8 cellular contexts compared by ENCODE assay signal in the genomic region with DNA sequence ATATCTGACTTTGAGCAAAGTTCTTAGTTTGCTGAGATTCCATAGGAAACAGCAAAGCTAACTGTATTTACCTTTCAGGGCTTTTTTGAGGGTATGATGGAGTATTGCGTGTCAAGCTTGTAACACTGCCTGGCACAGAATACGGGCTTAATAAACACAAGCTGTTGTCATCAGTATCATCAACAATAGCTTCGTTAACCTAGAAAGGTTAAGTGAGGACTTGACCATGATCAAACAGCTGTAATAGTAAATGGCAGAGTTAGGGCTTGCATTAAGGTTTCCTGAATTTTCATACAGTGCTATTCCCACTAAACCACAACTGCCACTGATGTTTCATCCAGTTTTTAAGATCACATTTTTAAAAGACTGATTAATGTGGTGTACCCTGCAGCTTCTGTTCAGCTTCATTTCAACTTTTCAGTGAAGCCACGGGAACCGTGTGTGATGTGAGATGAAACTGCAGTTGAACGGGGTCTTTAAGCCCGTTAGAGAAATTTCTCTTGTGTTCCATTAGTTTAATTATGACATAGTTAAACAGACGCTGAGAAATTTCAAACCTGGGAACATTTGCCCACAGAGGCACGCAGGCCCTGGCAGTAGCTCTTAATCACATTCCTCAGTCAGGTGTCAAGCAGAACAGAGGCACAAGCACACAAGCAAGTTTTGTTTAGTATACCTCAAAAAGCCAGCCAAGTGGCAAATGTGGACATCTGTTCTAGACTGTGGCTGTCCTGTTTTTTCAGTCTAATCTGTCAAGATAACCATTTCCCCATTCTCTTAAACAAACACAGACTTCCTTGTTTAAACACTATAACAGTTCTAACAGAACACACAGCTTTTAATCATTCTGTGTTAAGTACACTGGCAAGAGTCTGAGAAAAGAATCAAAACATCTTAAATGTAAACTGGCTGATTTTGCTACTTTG.
DNase-seq lines count a peak whose midpoint lies in the region; ATAC-seq and TF ChIP-seq lines count a peak whose summit lies in the region.

No MANE protein-coding gene starts in this region.

- no peak overlapping the region for H3K4me3 Mint-ChIP-seq in activated CD4-positive, alpha-beta T cell treated with anti-CD3 and anti-CD28 coated beads, Interleukin-2, amount 10 ng/mL, durations not matched to agents 7 days and 5 days

- POLR2A ChIA-PET in PC-3 (lab: Charles Lee; ENCODE audit: unreplicated experiment), result interaction anchor here (0.5 kb wide), 1 partner anchor 148 kb away, joined by 14 read pairs; no protein-coding TSS in a partner anchor
- POLR2A ChIA-PET in activated CD4-positive, alpha-beta T cell treated with anti-CD3 and anti-CD28 coated beads, Interleukin-2, amount 10 ng/mL, durations not matched to agents 7 days and 5 days (lab: Charles Lee), result no interaction called here

- intact Hi-C loops in PC-3 (cut with micrococcal nuclease), result no loop called here

- peaks cover 6% of the 10 kb centered on the region for H3K27me3 Mint-ChIP-seq in activated CD4-positive, alpha-beta T cell treated with anti-CD3 and anti-CD28 coated beads, Interleukin-2, amount 10 ng/mL, durations not matched to agents 7 days and 5 days

- no peaks in the 10 kb centered on the region for H3K9me2 ChIP-seq in PC-3 (replicated peaks; ENCODE audit: low read length)

- H3K9me3 ChIP-seq in PC-3 (ENCODE audit: low read length), result no peaks in the 10 kb centered on the region

- peak overlapping the region; percentile 54 for H3K27ac ChIP-seq in PC-3 (ENCODE audit: low read length)

- ATAC-seq in HG02981 (IDR thresholded peaks at IDR 0.05; ENCODE audit: unreplicated experiment) (peak; percentile 72), PC-3 (peak; percentile 75)

- H3K9ac ChIP-seq in PC-3 (ENCODE audit: low read length), result no peak overlapping the region; the same call in 1 of the 2 replicates

- no peak overlapping the region for H3K4me3 ChIP-seq in PC-3 (ENCODE audit: low read length)
- H3K4me3 ChIP-seq in epithelial cell of proximal tubule (ENCODE audit: low read depth, low read length), result no peak overlapping the region

- peaks cover 30% of the 10 kb centered on the region for H3K4me1 ChIP-seq in PC-3 (ENCODE audit: insufficient read depth, low read length)

- no peaks in the 10 kb centered on the region for H3K36me3 Mint-ChIP-seq in activated CD4-positive, alpha-beta T cell treated with anti-CD3 and anti-CD28 coated beads, Interleukin-2, amount 10 ng/mL, durations not matched to agents 7 days and 5 days (ENCODE audit: low read depth)

- H3K79me2 ChIP-seq in PC-3 (ENCODE audit: low read length), result no peaks in the 10 kb centered on the region

- H3K36me3 ChIP-seq in PC-3 (ENCODE audit: low read depth, low read length), result no peaks in the 10 kb centered on the region

- BruUV-seq in PC-3 (replicated peaks; lab: Mats Ljungman, UMichigan), result no TSS peak

- no peak overlapping the region for H3K27ac Mint-ChIP-seq in activated CD4-positive, alpha-beta T cell treated with anti-CD3 and anti-CD28 coated beads, Interleukin-2, amount 10 ng/mL, durations not matched to agents 7 days and 5 days

- CTCF ChIA-PET in PC-3 (lab: Charles Lee), result no interaction called here
- CTCF ChIA-PET in activated CD4-positive, alpha-beta T cell treated with anti-CD3 and anti-CD28 coated beads, Interleukin-2, amount 10 ng/mL, durations not matched to agents 7 days and 5 days (lab: Charles Lee), result no interaction called here

- no peaks in the 10 kb centered on the region for H3K4me1 Mint-ChIP-seq in activated CD4-positive, alpha-beta T cell treated with anti-CD3 and anti-CD28 coated beads, Interleukin-2, amount 10 ng/mL, durations not matched to agents 7 days and 5 days

- TF ChIP-seq CTCF in PC-3 (conservative IDR thresholded peaks at IDR 0.05; ENCODE audit: low read depth, low read length), result no peak
- TF ChIP-seq CTCF in epithelial cell of proximal tubule (conservative IDR thresholded peaks at IDR 0.05; ENCODE audit: low read depth, low read length), result no peak

- no peaks in the 10 kb centered on the region for H3F3A ChIP-seq in PC-3 (ENCODE audit: low read length, unreplicated experiment)

- peak overlapping the region; percentile 17; the same call in 1 of the 2 replicates for H2AFZ ChIP-seq in PC-3 (ENCODE audit: low read length)

- H3K27me3 ChIP-seq in PC-3 (ENCODE audit: low read length), result no peaks in the 10 kb centered on the region

- H3K4me2 ChIP-seq in PC-3 (ENCODE audit: low read length), result peak overlapping the region; percentile 49

- peaks cover 3% of the 10 kb centered on the region for H3K9me3 Mint-ChIP-seq in activated CD4-positive, alpha-beta T cell treated with anti-CD3 and anti-CD28 coated beads, Interleukin-2, amount 10 ng/mL, durations not matched to agents 7 days and 5 days

- H4K20me1 ChIP-seq in PC-3 (ENCODE audit: low read length), result no peaks in the 10 kb centered on the region

- DNase-seq in EH (ENCODE audit: low read depth), result peak; percentile 46
- DNase-seq in PC-3, result peak; percentile 48
- peak; percentile 80 for DNase-seq in epithelial cell of proximal tubule (ENCODE audit: low read depth)
- DNase-seq in pons (ENCODE audit: low spot score), result peak; percentile 94
- no peak for DNase-seq in DMS79 (lab: John Stamatoyannopoulos, UW)
- no peak for DNase-seq in AG08396 (ENCODE audit: low spot score)
- DNase-seq in activated CD4-positive, alpha-beta T cell treated with anti-CD3 and anti-CD28 coated beads, Interleukin-2, amount 10 ng/mL, durations not matched to agents 7 days and 5 days, result no peak

Comparison
In these comparisons a context has a peak if more than half of its experiments do, and no peak if none do; other contexts are left out.
1. DNase-seq: peak in EH (single experiment), PC-3 (single experiment), epithelial cell of proximal tubule (single experiment) and pons (single experiment); none in DMS79 (single experiment), AG08396 (single experiment) and activated CD4-positive, alpha-beta T cell treated with anti-CD3 and anti-CD28 coated beads, Interleukin-2, amount 10 ng/mL, durations not matched to agents 7 days and 5 days (single experiment).